ENCODE assay signal across 1 cellular context in the genomic region with DNA sequence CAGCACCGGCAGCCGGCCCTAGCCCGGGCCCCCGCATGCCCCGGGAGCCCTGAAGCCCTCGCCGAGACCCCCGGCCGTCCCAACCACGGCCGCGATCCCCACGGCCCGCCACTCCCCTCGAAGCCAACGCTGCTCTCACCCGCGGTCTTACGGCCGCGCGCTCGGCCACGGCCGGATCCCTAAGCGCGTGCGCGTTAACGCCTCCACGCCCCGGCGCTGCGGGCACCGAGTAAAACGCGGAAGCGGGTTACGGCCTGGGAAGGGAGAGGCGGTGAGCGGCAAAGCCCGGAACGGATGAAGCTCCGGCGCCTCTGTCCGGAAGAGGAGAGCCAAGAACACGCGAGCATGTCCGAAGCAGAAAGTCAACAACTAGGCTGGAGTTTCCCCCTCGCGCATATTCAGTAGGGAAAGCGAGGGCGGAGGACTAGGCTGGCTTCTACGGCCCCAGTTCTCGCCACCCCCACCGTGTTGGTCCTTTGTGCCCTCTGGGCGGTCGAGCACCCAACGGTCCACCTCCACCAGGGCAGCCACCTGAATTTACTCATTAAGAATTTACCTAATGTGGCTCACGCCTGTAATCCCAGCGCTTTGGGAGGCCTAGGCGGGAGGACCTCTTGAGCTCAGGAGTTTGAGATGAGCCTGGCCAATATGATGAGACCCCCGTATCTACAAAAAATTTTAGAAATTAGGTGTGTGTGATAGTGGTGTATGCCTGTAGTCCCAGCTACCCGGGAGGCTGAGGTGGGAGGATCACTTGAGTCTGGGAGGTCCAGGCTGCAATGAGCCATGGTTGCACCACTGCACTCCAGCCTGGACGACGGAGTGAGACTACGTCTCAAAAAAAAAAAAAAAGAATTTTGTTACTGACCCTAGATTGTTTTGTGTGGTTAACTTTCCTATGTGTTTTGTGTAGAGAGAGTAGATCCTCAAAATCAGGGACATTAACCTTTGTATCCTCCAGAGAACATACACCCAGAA.
A peak's percentile ranks its signal among the peaks of the same experiment; 100 is the strongest.
TF ChIP-seq lines count a peak whose summit lies in the region.

A gene (minus strand): TSS at position 169 of the 978 bp plus-strand sequence. CDS start 1,177 bp downstream, outside the sequence.

TF ChIP-seq in HepG2, 621 proteins besides CTCF, POLR2A, EP300 and RAD21 (continued from another document and continues in another):
- TF ChIP-seq, protein P1, sequence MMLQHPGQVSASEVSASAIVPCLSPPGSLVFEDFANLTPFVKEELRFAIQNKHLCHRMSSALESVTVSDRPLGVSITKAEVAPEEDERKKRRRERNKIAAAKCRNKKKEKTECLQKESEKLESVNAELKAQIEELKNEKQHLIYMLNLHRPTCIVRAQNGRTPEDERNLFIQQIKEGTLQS (CRISPR knock-in tag; IDR thresholded peaks at IDR 0.05) = peak; percentile 78
- TF ChIP-seq ZNF782 (CRISPR knock-in tag; IDR thresholded peaks at IDR 0.05; ENCODE audit: borderline replicate concordance) (peak; percentile 50; the same call in 1 of the 2 replicates), EHMT2 (IDR thresholded peaks at IDR 0.05; ENCODE audit: borderline replicate concordance, low read depth, low read length) (no peak), SUZ12 (IDR thresholded peaks at IDR 0.05; ENCODE audit: low read depth, low read length) (no peak), TRIM24 (CRISPR knock-in tag; IDR thresholded peaks at IDR 0.05) (no peak), ZNF557 (CRISPR knock-in tag; IDR thresholded peaks at IDR 0.05) (peak; percentile 93; the same call in 1 of the 2 replicates), ZNF468 (CRISPR knock-in tag; IDR thresholded peaks at IDR 0.05) (no peak), TAF15 (IDR thresholded peaks at IDR 0.05; ENCODE audit: low read depth, low read length, poor library complexity, severe bottlenecking) (peak; percentile 98), RBAK (CRISPR knock-in tag; IDR thresholded peaks at IDR 0.05) (peak; percentile 87; the same call in 1 of the 2 replicates), CHCHD3 (CRISPR knock-in tag; IDR thresholded peaks at IDR 0.05) (0 out of 2 replicates have a peak, but pooled peaks have one; percentile 33), PHF8 (CRISPR knock-in tag; IDR thresholded peaks at IDR 0.05) (peak; percentile 99), RXRA (CRISPR knock-in tag; IDR thresholded peaks at IDR 0.05) (peak; percentile 97), ATF7-NPFF (CRISPR knock-in tag; IDR thresholded peaks at IDR 0.05; ENCODE audit: low read depth) (peak; percentile 98), MAFG (CRISPR knock-in tag; IDR thresholded peaks at IDR 0.05) (no peak), ZNF720 (CRISPR knock-in tag; IDR thresholded peaks at IDR 0.05) (peak; percentile 51; the same call in 1 of the 2 replicates), KLF16 (CRISPR knock-in tag; IDR thresholded peaks at IDR 0.05) (peak in 1 of 2 experiments; percentile 100; a peak in 2 of 4 replicates), ZNF672 (CRISPR knock-in tag; IDR thresholded peaks at IDR 0.05) (peak; percentile 98), YEATS4 (CRISPR knock-in tag; IDR thresholded peaks at IDR 0.05; ENCODE audit: borderline replicate concordance) (peak; percentile 94), U2AF2 (IDR thresholded peaks at IDR 0.05; ENCODE audit: low read depth, low read length) (0 out of 2 replicates have a peak, but pooled peaks have one; percentile 37), ARNT (IDR thresholded peaks at IDR 0.05) (no peak), SMAD1 (CRISPR knock-in tag; IDR thresholded peaks at IDR 0.05; ENCODE audit: borderline replicate concordance, low read depth) (peak; percentile 98), MAF1 (CRISPR knock-in tag; IDR thresholded peaks at IDR 0.05; ENCODE audit: borderline replicate concordance) (peak; percentile 96), ZNF441 (CRISPR knock-in tag; IDR thresholded peaks at IDR 0.05; ENCODE audit: borderline replicate concordance) (peak; percentile 79; the same call in 1 of the 2 replicates), SOX6 (IDR thresholded peaks at IDR 0.05) (no peak), SOX6 (CRISPR knock-in tag; IDR thresholded peaks at IDR 0.05) (peak; percentile 81), ZNF713 (CRISPR knock-in tag; IDR thresholded peaks at IDR 0.05) (peak; percentile 97), ZSCAN20 (CRISPR knock-in tag; IDR thresholded peaks at IDR 0.05; ENCODE audit: borderline replicate concordance) (peak; percentile 86; the same call in 1 of the 2 replicates), MBD4 (IDR thresholded peaks at IDR 0.05; ENCODE audit: borderline replicate concordance, low read length) (no peak), ZKSCAN1 (IDR thresholded peaks at IDR 0.05; ENCODE audit: low read length) (peak; percentile 74)
- TF ChIP-seq, protein P2, sequence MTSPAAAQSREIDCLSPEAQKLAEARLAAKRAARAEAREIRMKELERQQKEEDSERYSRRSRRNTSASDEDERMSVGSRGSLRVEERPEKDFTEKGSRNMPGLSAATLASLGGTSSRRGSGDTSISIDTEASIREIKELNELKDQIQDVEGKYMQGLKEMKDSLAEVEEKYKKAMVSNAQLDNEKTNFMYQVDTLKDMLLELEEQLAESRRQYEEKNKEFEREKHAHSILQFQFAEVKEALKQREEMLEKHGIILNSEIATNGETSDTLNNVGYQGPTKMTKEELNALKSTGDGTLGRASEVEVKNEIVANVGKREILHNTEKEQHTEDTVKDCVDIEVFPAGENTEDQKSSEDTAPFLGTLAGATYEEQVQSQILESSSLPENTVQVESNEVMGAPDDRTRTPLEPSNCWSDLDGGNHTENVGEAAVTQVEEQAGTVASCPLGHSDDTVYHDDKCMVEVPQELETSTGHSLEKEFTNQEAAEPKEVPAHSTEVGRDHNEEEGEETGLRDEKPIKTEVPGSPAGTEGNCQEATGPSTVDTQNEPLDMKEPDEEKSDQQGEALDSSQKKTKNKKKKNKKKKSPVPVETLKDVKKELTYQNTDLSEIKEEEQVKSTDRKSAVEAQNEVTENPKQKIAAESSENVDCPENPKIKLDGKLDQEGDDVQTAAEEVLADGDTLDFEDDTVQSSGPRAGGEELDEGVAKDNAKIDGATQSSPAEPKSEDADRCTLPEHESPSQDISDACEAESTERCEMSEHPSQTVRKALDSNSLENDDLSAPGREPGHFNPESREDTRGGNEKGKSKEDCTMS (CRISPR knock-in tag; conservative IDR thresholded peaks at IDR 0.05) = peak; percentile 83; the same call in 1 of the 2 replicates
- TF ChIP-seq, protein P3, sequence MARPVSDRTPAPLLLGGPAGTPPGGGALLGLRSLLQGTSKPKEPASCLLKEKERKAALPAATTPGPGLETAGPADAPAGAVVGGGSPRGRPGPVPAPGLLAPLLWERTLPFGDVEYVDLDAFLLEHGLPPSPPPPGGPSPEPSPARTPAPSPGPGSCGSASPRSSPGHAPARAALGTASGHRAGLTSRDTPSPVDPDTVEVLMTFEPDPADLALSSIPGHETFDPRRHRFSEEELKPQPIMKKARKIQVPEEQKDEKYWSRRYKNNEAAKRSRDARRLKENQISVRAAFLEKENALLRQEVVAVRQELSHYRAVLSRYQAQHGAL (CRISPR knock-in tag; IDR thresholded peaks at IDR 0.05; ENCODE audit: not compliant biosample characterization) = peak; percentile 92
- TF ChIP-seq, protein P4, sequence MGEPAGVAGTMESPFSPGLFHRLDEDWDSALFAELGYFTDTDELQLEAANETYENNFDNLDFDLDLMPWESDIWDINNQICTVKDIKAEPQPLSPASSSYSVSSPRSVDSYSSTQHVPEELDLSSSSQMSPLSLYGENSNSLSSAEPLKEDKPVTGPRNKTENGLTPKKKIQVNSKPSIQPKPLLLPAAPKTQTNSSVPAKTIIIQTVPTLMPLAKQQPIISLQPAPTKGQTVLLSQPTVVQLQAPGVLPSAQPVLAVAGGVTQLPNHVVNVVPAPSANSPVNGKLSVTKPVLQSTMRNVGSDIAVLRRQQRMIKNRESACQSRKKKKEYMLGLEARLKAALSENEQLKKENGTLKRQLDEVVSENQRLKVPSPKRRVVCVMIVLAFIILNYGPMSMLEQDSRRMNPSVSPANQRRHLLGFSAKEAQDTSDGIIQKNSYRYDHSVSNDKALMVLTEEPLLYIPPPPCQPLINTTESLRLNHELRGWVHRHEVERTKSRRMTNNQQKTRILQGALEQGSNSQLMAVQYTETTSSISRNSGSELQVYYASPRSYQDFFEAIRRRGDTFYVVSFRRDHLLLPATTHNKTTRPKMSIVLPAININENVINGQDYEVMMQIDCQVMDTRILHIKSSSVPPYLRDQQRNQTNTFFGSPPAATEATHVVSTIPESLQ (CRISPR knock-in tag; conservative IDR thresholded peaks at IDR 0.05) = peak; percentile 90; the same call in 1 of the 2 replicates
- TF ChIP-seq, protein P5, sequence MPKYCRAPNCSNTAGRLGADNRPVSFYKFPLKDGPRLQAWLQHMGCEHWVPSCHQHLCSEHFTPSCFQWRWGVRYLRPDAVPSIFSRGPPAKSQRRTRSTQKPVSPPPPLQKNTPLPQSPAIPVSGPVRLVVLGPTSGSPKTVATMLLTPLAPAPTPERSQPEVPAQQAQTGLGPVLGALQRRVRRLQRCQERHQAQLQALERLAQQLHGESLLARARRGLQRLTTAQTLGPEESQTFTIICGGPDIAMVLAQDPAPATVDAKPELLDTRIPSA (CRISPR knock-in tag; IDR thresholded peaks at IDR 0.05; ENCODE audit: borderline replicate concordance) = 0 out of 2 replicates have a peak, but pooled peaks have one; percentile 64
- TF ChIP-seq, protein P6, sequence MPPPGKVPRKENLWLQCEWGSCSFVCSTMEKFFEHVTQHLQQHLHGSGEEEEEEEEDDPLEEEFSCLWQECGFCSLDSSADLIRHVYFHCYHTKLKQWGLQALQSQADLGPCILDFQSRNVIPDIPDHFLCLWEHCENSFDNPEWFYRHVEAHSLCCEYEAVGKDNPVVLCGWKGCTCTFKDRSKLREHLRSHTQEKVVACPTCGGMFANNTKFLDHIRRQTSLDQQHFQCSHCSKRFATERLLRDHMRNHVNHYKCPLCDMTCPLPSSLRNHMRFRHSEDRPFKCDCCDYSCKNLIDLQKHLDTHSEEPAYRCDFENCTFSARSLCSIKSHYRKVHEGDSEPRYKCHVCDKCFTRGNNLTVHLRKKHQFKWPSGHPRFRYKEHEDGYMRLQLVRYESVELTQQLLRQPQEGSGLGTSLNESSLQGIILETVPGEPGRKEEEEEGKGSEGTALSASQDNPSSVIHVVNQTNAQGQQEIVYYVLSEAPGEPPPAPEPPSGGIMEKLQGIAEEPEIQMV (CRISPR knock-in tag; IDR thresholded peaks at IDR 0.05; ENCODE audit: low read depth) = peak; percentile 74; the same call in 1 of the 2 replicates
- TF ChIP-seq, protein P7, sequence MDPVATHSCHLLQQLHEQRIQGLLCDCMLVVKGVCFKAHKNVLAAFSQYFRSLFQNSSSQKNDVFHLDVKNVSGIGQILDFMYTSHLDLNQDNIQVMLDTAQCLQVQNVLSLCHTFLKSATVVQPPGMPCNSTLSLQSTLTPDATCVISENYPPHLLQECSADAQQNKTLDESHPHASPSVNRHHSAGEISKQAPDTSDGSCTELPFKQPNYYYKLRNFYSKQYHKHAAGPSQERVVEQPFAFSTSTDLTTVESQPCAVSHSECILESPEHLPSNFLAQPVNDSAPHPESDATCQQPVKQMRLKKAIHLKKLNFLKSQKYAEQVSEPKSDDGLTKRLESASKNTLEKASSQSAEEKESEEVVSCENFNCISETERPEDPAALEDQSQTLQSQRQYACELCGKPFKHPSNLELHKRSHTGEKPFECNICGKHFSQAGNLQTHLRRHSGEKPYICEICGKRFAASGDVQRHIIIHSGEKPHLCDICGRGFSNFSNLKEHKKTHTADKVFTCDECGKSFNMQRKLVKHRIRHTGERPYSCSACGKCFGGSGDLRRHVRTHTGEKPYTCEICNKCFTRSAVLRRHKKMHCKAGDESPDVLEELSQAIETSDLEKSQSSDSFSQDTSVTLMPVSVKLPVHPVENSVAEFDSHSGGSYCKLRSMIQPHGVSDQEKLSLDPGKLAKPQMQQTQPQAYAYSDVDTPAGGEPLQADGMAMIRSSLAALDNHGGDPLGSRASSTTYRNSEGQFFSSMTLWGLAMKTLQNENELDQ (CRISPR knock-in tag; IDR thresholded peaks at IDR 0.05; ENCODE audit: borderline replicate concordance) = no peak
- TF ChIP-seq, protein P8, sequence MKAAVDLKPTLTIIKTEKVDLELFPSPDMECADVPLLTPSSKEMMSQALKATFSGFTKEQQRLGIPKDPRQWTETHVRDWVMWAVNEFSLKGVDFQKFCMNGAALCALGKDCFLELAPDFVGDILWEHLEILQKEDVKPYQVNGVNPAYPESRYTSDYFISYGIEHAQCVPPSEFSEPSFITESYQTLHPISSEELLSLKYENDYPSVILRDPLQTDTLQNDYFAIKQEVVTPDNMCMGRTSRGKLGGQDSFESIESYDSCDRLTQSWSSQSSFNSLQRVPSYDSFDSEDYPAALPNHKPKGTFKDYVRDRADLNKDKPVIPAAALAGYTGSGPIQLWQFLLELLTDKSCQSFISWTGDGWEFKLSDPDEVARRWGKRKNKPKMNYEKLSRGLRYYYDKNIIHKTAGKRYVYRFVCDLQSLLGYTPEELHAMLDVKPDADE (CRISPR knock-in tag; IDR thresholded peaks at IDR 0.05) = 0 out of 2 replicates have a peak, but pooled peaks have one; percentile 47
- TF ChIP-seq, protein P9, sequence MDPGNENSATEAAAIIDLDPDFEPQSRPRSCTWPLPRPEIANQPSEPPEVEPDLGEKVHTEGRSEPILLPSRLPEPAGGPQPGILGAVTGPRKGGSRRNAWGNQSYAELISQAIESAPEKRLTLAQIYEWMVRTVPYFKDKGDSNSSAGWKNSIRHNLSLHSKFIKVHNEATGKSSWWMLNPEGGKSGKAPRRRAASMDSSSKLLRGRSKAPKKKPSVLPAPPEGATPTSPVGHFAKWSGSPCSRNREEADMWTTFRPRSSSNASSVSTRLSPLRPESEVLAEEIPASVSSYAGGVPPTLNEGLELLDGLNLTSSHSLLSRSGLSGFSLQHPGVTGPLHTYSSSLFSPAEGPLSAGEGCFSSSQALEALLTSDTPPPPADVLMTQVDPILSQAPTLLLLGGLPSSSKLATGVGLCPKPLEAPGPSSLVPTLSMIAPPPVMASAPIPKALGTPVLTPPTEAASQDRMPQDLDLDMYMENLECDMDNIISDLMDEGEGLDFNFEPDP (CRISPR knock-in tag; conservative IDR thresholded peaks at IDR 0.05) = no peak
- TF ChIP-seq, protein P10, sequence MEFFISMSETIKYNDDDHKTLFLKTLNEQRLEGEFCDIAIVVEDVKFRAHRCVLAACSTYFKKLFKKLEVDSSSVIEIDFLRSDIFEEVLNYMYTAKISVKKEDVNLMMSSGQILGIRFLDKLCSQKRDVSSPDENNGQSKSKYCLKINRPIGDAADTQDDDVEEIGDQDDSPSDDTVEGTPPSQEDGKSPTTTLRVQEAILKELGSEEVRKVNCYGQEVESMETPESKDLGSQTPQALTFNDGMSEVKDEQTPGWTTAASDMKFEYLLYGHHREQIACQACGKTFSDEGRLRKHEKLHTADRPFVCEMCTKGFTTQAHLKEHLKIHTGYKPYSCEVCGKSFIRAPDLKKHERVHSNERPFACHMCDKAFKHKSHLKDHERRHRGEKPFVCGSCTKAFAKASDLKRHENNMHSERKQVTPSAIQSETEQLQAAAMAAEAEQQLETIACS (CRISPR knock-in tag; IDR thresholded peaks at IDR 0.05) = peak; percentile 99
